In genomic region chr13:76803831-76804230, GRCh38 we compare ENCODE assay signal across 31 cellular contexts.
A peak's percentile ranks its signal among the peaks of the same experiment; 100 is the strongest.
DNase-seq lines count a peak whose midpoint lies in the region; ATAC-seq and TF ChIP-seq lines count a peak whose summit lies in the region.
"Had no signal": no experiment of that assay in that cellular context is flagged by ENCODE, and none has a peak within 500 bp of the region (broad histone marks: within the 10 kb centered on the region; RNA-seq: fewer than 3 reads in every experiment).

No MANE protein-coding gene starts in this region.

- peaks cover 7 to 14% of the 10 kb centered on the region in 2 donors for H3K9me3 Mint-ChIP-seq in stimulated activated naive B cell treated with anti-CD40 and anti-IgM and Interleukin-4, amounts not matched to agents 10 μg/mL and 1 μg/mL and 100 μg/mL, for 72 hours
- H3K9me3 Mint-ChIP-seq: activated CD4-positive, alpha-beta T cell treated with anti-CD3 and anti-CD28 coated beads, Interleukin-2, amount 10 ng/mL, durations not matched to agents 24 days and 14 days; activated naive CD4-positive, alpha-beta T cell treated with anti-CD3 and anti-CD28 coated beads, Interleukin-2, amount 10 ng/mL, durations not matched to agents 7 days and 5 days; immature natural killer cell; stimulated activated effector memory CD8-positive, alpha-beta T cell treated with anti-CD3 and anti-CD28 coated beads, Interleukin-12 subunit alpha, Interleukin-12 subunit beta, amount 100 ng/mL, for 72 hours had no signal

- H3K36me3 Mint-ChIP-seq in stimulated activated naive B cell treated with anti-CD40 and anti-IgM and Interleukin-4, amounts not matched to agents 10 μg/mL and 1 μg/mL and 100 μg/mL, for 72 hours: no peaks in the 10 kb centered on the region
- H3K36me3 Mint-ChIP-seq: activated naive CD4-positive, alpha-beta T cell treated with anti-CD3 and anti-CD28 coated beads, Interleukin-2, amount 10 ng/mL, durations not matched to agents 7 days and 5 days; immature natural killer cell; stimulated activated effector memory CD8-positive, alpha-beta T cell treated with anti-CD3 and anti-CD28 coated beads, Interleukin-12 subunit alpha, Interleukin-12 subunit beta, amount 100 ng/mL, for 72 hours had no signal

- H3K4me3 Mint-ChIP-seq in stimulated activated naive B cell treated with anti-CD40 and anti-IgM and Interleukin-4, amounts not matched to agents 10 μg/mL and 1 μg/mL and 100 μg/mL, for 72 hours: no peak overlapping the region
- H3K4me3 Mint-ChIP-seq: activated CD4-positive, alpha-beta T cell treated with anti-CD3 and anti-CD28 coated beads, Interleukin-2, amount 10 ng/mL, durations not matched to agents 24 days and 14 days; activated naive CD4-positive, alpha-beta T cell treated with anti-CD3 and anti-CD28 coated beads, Interleukin-2, amount 10 ng/mL, durations not matched to agents 7 days and 5 days; immature natural killer cell; stimulated activated effector memory CD8-positive, alpha-beta T cell treated with anti-CD3 and anti-CD28 coated beads, Interleukin-12 subunit alpha, Interleukin-12 subunit beta, amount 100 ng/mL, for 72 hours had no signal

- ATAC-seq in SK-N-SH treated with all-trans-retinoic acid at 6 μM for 48 hours (peak; percentile 71), heart right ventricle (peak in 6 of 8 donors; percentile 29 to 92 (median 76)), GM18502 (IDR thresholded peaks at IDR 0.05; ENCODE audit: poor library complexity, unreplicated experiment) (no peak)
- ATAC-seq in stimulated activated naive B cell treated with anti-CD40 and anti-IgM and Interleukin-4, amounts not matched to agents 10 μg/mL and 1 μg/mL and 100 μg/mL, for 72 hours (replicated peaks): no peak
- ATAC-seq: A549; stimulated activated effector memory CD8-positive, alpha-beta T cell treated with anti-CD3 and anti-CD28 coated beads, Interleukin-12 subunit alpha, Interleukin-12 subunit beta, amount 100 ng/mL, for 72 hours had no signal

- no peaks in the 10 kb centered on the region for H3K27me3 ChIP-seq in heart right ventricle
- H3K27me3 ChIP-seq: BE2C, breast epithelium, hepatocyte, suprapubic skin, vagina had no signal

- peaks cover 0 to 8% of the 10 kb centered on the region in 2 donors for H3K27me3 Mint-ChIP-seq in stimulated activated naive B cell treated with anti-CD40 and anti-IgM and Interleukin-4, amounts not matched to agents 10 μg/mL and 1 μg/mL and 100 μg/mL, for 72 hours
- H3K27me3 Mint-ChIP-seq: activated CD4-positive, alpha-beta T cell treated with anti-CD3 and anti-CD28 coated beads, Interleukin-2, amount 10 ng/mL, durations not matched to agents 24 days and 14 days; activated naive CD4-positive, alpha-beta T cell treated with anti-CD3 and anti-CD28 coated beads, Interleukin-2, amount 10 ng/mL, durations not matched to agents 7 days and 5 days had no signal

- intact Hi-C loops in heart right ventricle (cut with DNase I): loop anchor here in 1 of 10 donors (5.0 kb wide), 1 partner anchor 42 kb away; no protein-coding TSS in a partner anchor

- H3K4me3 ChIP-seq in heart right ventricle: no peak overlapping the region
- H3K4me3 ChIP-seq: A549, breast epithelium, hepatocyte, prostate gland, suprapubic skin, vagina had no signal

- 47 to 62% methylated on average over 1 of the region's 1 CpG for WGBS in heart right ventricle, 2 donors

- no peaks in the 10 kb centered on the region for H3K36me3 ChIP-seq in heart right ventricle
- H3K36me3 ChIP-seq: BE2C, breast epithelium, prostate gland, suprapubic skin, vagina had no signal

- H3K4me1 Mint-ChIP-seq in stimulated activated naive B cell treated with anti-CD40 and anti-IgM and Interleukin-4, amounts not matched to agents 10 μg/mL and 1 μg/mL and 100 μg/mL, for 72 hours: no peaks in the 10 kb centered on the region
- H3K4me1 Mint-ChIP-seq: activated CD4-positive, alpha-beta T cell treated with anti-CD3 and anti-CD28 coated beads, Interleukin-2, amount 10 ng/mL, durations not matched to agents 24 days and 14 days; activated naive CD4-positive, alpha-beta T cell treated with anti-CD3 and anti-CD28 coated beads, Interleukin-2, amount 10 ng/mL, durations not matched to agents 7 days and 5 days; immature natural killer cell; stimulated activated effector memory CD8-positive, alpha-beta T cell treated with anti-CD3 and anti-CD28 coated beads, Interleukin-12 subunit alpha, Interleukin-12 subunit beta, amount 100 ng/mL, for 72 hours had no signal

- peak; percentile 9 to 24 for DNase-seq in AML-193 (lab: John Stamatoyannopoulos, UW)
- DNase-seq in Kasumi-1 (lab: John Stamatoyannopoulos, UW): peak; percentile 57 to 63
- DNase-seq in heart right ventricle: no peak
- no peak for DNase-seq in stimulated activated naive B cell treated with anti-CD40 and anti-IgM and Interleukin-4, amounts not matched to agents 10 μg/mL and 1 μg/mL and 100 μg/mL, for 72 hours
- no peak for DNase-seq in anterior cingulate cortex (lab: John Stamatoyannopoulos, UW)
- DNase-seq in hippocampal formation (lab: John Stamatoyannopoulos, UW): no peak
- DNase-seq: activated CD4-positive, alpha-beta T cell treated with anti-CD3 and anti-CD28 coated beads, Interleukin-2, amount 10 ng/mL, durations not matched to agents 24 days and 14 days; activated naive CD4-positive, alpha-beta T cell treated with anti-CD3 and anti-CD28 coated beads, Interleukin-2, amount 10 ng/mL, durations not matched to agents 7 days and 5 days; activated T-cell treated with anti-CD3 and anti-CD28 coated beads, Interleukin-2, amount 50 U/mL, for 48 hours; amniotic stem cell; BE2C; DMS79 treated with DMSO at 0.1 percent for 48 hours; effector memory CD4-positive, alpha-beta T cell; erythroblast; foreskin fibroblast; HCEC 1CT; immature natural killer cell; NCI-H1105 treated with DMSO at 0.1 percent for 48 hours; NCI-H2029; small intestine; stimulated activated CD4-positive, alpha-beta T cell treated with anti-CD3 and anti-CD28 coated beads, Interleukin-1b, Interleukin-23, amount 100 ng/mL, for 48 hours had no signal

- peak overlapping the region in 3 of 10 donors; percentile 8 to 42 (median 13) for H3K27ac ChIP-seq in heart right ventricle
- H3K27ac ChIP-seq: A549, breast epithelium, hepatocyte, prostate gland, suprapubic skin, vagina, VCaP had no signal

- H3K9me3 ChIP-seq in heart right ventricle: peaks cover 0 to 16% (median 0%) of the 10 kb centered on the region in 11 donors
- H3K9me3 ChIP-seq: A549, BE2C, breast epithelium, prostate gland, suprapubic skin, vagina had no signal

- peaks cover 0 to 32% (median 14%) of the 10 kb centered on the region in 9 donors for H3K4me1 ChIP-seq in heart right ventricle
- H3K4me1 ChIP-seq: A549, breast epithelium, prostate gland, suprapubic skin, vagina had no signal

- no peak for TF ChIP-seq CTCF in heart right ventricle (IDR thresholded peaks at IDR 0.05)

- no peak overlapping the region for H3K27ac Mint-ChIP-seq in stimulated activated naive B cell treated with anti-CD40 and anti-IgM and Interleukin-4, amounts not matched to agents 10 μg/mL and 1 μg/mL and 100 μg/mL, for 72 hours
- H3K27ac Mint-ChIP-seq: activated CD4-positive, alpha-beta T cell treated with anti-CD3 and anti-CD28 coated beads, Interleukin-2, amount 10 ng/mL, durations not matched to agents 24 days and 14 days; activated naive CD4-positive, alpha-beta T cell treated with anti-CD3 and anti-CD28 coated beads, Interleukin-2, amount 10 ng/mL, durations not matched to agents 7 days and 5 days; immature natural killer cell; stimulated activated effector memory CD8-positive, alpha-beta T cell treated with anti-CD3 and anti-CD28 coated beads, Interleukin-12 subunit alpha, Interleukin-12 subunit beta, amount 100 ng/mL, for 72 hours had no signal

TF ChIP-seq in SK-N-SH treated with all-trans-retinoic acid at 6 μM for 48 hours, 23 proteins besides CTCF, POLR2A, EP300 and RAD21:
- TF ChIP-seq ESRRG (CRISPR knock-in tag; IDR thresholded peaks at IDR 0.05) (no peak), ZC3H10 (CRISPR knock-in tag; IDR thresholded peaks at IDR 0.05) (0 out of 2 replicates have a peak, but pooled peaks have one; percentile 30)

Comparison
In these comparisons a context has a peak if more than half of its experiments do, and no peak if none do; other contexts are left out.
1. DNase-seq: peak in AML-193 (2 of 2) and Kasumi-1 (2 of 2); none in heart right ventricle (0 of 2), stimulated activated naive B cell treated with anti-CD40 and anti-IgM and Interleukin-4, amounts not matched to agents 10 μg/mL and 1 μg/mL and 100 μg/mL, for 72 hours (single experiment), anterior cingulate cortex (0 of 58) and hippocampal formation (0 of 2).
2. ATAC-seq: peak in SK-N-SH treated with all-trans-retinoic acid at 6 μM for 48 hours (single experiment) and heart right ventricle (6 of 8); none in stimulated activated naive B cell treated with anti-CD40 and anti-IgM and Interleukin-4, amounts not matched to agents 10 μg/mL and 1 μg/mL and 100 μg/mL, for 72 hours (0 of 2) and GM18502 (single experiment).